Comparison of ENCODE assay signal across 7 cellular contexts in genomic region chr13:102580552-102581169, GRCh38. TPM values are rescaled to one million over a fixed set of nuclear protein-coding genes. Genes with fewer than 3 reads are reported as not detected.
A peak's percentile ranks its signal among the peaks of the same experiment; 100 is the strongest.
DNase-seq lines count a peak whose midpoint lies in the region; ATAC-seq, FAIRE-seq and TF ChIP-seq lines count a peak whose summit lies in the region.

No MANE protein-coding gene starts in this region.

- peak; percentile 50 to 69 (median 59); a peak in 5 of 6 replicates for TF ChIP-seq CTCF in K562 (IDR thresholded peaks at IDR 0.05 in 2 of 3, conservative IDR thresholded peaks at IDR 0.05 in 1 of 3; ENCODE audit: insufficient read depth in 2 of 3, low read depth in 1 of 3, low read length in 3 of 3)

- TF ChIP-seq EP300 in K562 (IDR thresholded peaks at IDR 0.05; ENCODE audit: low read length), result no peak

- H3K79me2 ChIP-seq in K562 (ENCODE audit: control insufficient read depth, insufficient read depth, low read length), result no peaks in the 10 kb centered on the region

- no peak overlapping the region for H3K4me2 ChIP-seq in K562 (ENCODE audit: insufficient read depth, low read length)

- 0% methylated on average over 5 of the region's 5 CpGs for WGBS in K562 (ENCODE audit: insufficient coverage, low coverage, missing lambda C conversion rate)

- no peaks in the 10 kb centered on the region for H3K9me3 ChIP-seq in K562 (replicated peaks; ENCODE audit: control insufficient read depth, insufficient read depth, low read depth, low read length)

- no peak for TF ChIP-seq POLR2A in K562 (conservative IDR thresholded peaks at IDR 0.05)

- POLR2A ChIA-PET in K562 (lab: Yijun Ruan, JAX), result no interaction called here

- H3K9ac ChIP-seq in K562 (ENCODE audit: insufficient read depth in 1 of 2, low read depth in 2 of 2, low read length in 2 of 2), result no peak overlapping the region

- H2AFZ ChIP-seq in K562 (ENCODE audit: low read depth, low read length), result no peak overlapping the region

- peak; percentile 85 for FAIRE-seq in K562 (lab: Jason Lieb, UNC)

- no peak overlapping the region for H3K27ac ChIP-seq in K562 (ENCODE audit: extremely low read depth, low read depth, low read length)

- peaks cover 0 to 9% of the 10 kb centered on the region in 2 experiments; a peak in 3 of 5 replicates for H3K4me1 ChIP-seq in K562 (replicated peaks in 1 of 2; ENCODE audit: control insufficient read depth in 2 of 2, insufficient read depth in 2 of 2, low read length in 2 of 2)

- no peaks in the 10 kb centered on the region for H3K9me1 ChIP-seq in K562 (ENCODE audit: control insufficient read depth, insufficient read depth, low read length)

- TF ChIP-seq RAD21 in K562 (CRISPR knock-in tag; conservative IDR thresholded peaks at IDR 0.05 in 1 of 2, IDR thresholded peaks at IDR 0.05 in 1 of 2), result peak; percentile 66 to 87

- ATAC-seq in GM19463 (IDR thresholded peaks at IDR 0.05; ENCODE audit: unreplicated experiment) (peak; percentile 56), HG03521 (IDR thresholded peaks at IDR 0.05; ENCODE audit: unreplicated experiment) (peak; percentile 45), K562 (peak; percentile 84)

- H3K4me3 ChIP-seq in K562, result no peak overlapping the region

- no peaks in the 10 kb centered on the region for H3K27me3 ChIP-seq in K562 (ENCODE audit: control insufficient read depth in 2 of 2, insufficient read depth in 2 of 2, low read length in 2 of 2)

- H3K36me3 ChIP-seq in K562 (ENCODE audit: control insufficient read depth, insufficient read depth, low read length), result no peaks in the 10 kb centered on the region

- no peaks in the 10 kb centered on the region for H4K20me1 ChIP-seq in K562 (replicated peaks; ENCODE audit: control insufficient read depth, insufficient read depth, low read length)

- CTCF ChIA-PET in K562 (lab: Yijun Ruan, JAX; ENCODE audit: low intra/inter-chr PET ratio), result interaction anchor here (0.6 to 2.1 kb wide), 5 partner anchors 11 to 267 kb away, joined by 3 to 10 read pairs (median 4); no protein-coding TSS in a partner anchor

- DNase-seq in EL (peak; percentile 63), NCI-H82 treated with DMSO at 0.1 percent for 48 hours (lab: John Stamatoyannopoulos, UW; ENCODE audit: unreplicated experiment) (peak; percentile 63), K562 (ENCODE audit: extremely low read depth in 1 of 4, low spot score in 3 of 4) (peak; percentile 27 to 69 (median 42)), iPS-NIHi11 (ENCODE audit: low spot score) (peak; percentile 58), smooth muscle cell of the brain vasculature (ENCODE audit: low read depth, low spot score) (peak; percentile 74)

- in situ Hi-C loops in K562 (cut with MboI), result loop anchor here (10.0 kb wide), 1 partner anchor 124 kb away; no protein-coding TSS in a partner anchor

- no TSS peak for BruUV-seq in K562 (replicated peaks; lab: Mats Ljungman, UMichigan)

- intact Hi-C loops in K562 (cut with micrococcal nuclease), result loop anchor here (1.0 kb wide), 2 partner anchors 145 to 267 kb away; no protein-coding TSS in a partner anchor

TF ChIP-seq in K562, 482 proteins besides CTCF, POLR2A, EP300 and RAD21 (continues in another document):
- TF ChIP-seq ZFP1 (CRISPR knock-in tag; IDR thresholded peaks at IDR 0.05), result no peak
- TF ChIP-seq NR2C2 (CRISPR knock-in tag; IDR thresholded peaks at IDR 0.05), result no peak
- no peak for TF ChIP-seq NR2C2 (tag; IDR thresholded peaks at IDR 0.05)
- no peak for TF ChIP-seq PURB (CRISPR knock-in tag; IDR thresholded peaks at IDR 0.05; ENCODE audit: low read depth)
- peak; percentile 46 for TF ChIP-seq SMC3 (conservative IDR thresholded peaks at IDR 0.05; ENCODE audit: insufficient read depth, low read depth, low read length)
- TF ChIP-seq PTTG1 (tag; IDR thresholded peaks at IDR 0.05; ENCODE audit: low read depth), result no peak
- TF ChIP-seq CXXC5 (CRISPR knock-in tag; IDR thresholded peaks at IDR 0.05), result no peak
- TF ChIP-seq HNRNPUL1 (IDR thresholded peaks at IDR 0.05; ENCODE audit: low read length), result no peak
- TF ChIP-seq GATAD2B (IDR thresholded peaks at IDR 0.05; ENCODE audit: borderline replicate concordance), result 0 out of 2 replicates have a peak, but pooled peaks have one; percentile 25
- TF ChIP-seq PHB (CRISPR knock-in tag; IDR thresholded peaks at IDR 0.05), result no peak
- TF ChIP-seq MECOM (CRISPR knock-in tag; IDR thresholded peaks at IDR 0.05), result peak; percentile 62; the same call in 1 of the 2 replicates
- no peak for TF ChIP-seq E2F4 (CRISPR knock-in tag; IDR thresholded peaks at IDR 0.05; ENCODE audit: low read depth)
- no peak for TF ChIP-seq NR0B1 (IDR thresholded peaks at IDR 0.05; ENCODE audit: partially characterized antibody)
- TF ChIP-seq DDX20 (tag; IDR thresholded peaks at IDR 0.05; ENCODE audit: low read depth), result no peak
- no peak for TF ChIP-seq HSF4 (CRISPR knock-in tag; IDR thresholded peaks at IDR 0.05; ENCODE audit: borderline replicate concordance)
- TF ChIP-seq ZNF444 (CRISPR knock-in tag; IDR thresholded peaks at IDR 0.05), result no peak
- no peak for TF ChIP-seq HEY1 (CRISPR knock-in tag; IDR thresholded peaks at IDR 0.05; ENCODE audit: borderline replicate concordance)
- no peak for TF ChIP-seq TCF15 (CRISPR knock-in tag; IDR thresholded peaks at IDR 0.05)
- TF ChIP-seq PRMT5 (CRISPR knock-in tag; IDR thresholded peaks at IDR 0.05), result no peak
- no peak for TF ChIP-seq HNRNPLL (IDR thresholded peaks at IDR 0.05; ENCODE audit: low read depth, low read length, poor library complexity, severe bottlenecking)
- TF ChIP-seq, protein P1, sequence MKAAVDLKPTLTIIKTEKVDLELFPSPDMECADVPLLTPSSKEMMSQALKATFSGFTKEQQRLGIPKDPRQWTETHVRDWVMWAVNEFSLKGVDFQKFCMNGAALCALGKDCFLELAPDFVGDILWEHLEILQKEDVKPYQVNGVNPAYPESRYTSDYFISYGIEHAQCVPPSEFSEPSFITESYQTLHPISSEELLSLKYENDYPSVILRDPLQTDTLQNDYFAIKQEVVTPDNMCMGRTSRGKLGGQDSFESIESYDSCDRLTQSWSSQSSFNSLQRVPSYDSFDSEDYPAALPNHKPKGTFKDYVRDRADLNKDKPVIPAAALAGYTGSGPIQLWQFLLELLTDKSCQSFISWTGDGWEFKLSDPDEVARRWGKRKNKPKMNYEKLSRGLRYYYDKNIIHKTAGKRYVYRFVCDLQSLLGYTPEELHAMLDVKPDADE (conservative IDR thresholded peaks at IDR 0.05; ENCODE audit: control insufficient read depth, low read depth, low read length), result no peak
- no peak for TF ChIP-seq ZNF134 (CRISPR knock-in tag; conservative IDR thresholded peaks at IDR 0.05)

RNA-seq across cellular contexts. Expression of gene TPP2, which starts 16.1 kb away (rescaled TPM):
- 59.3 and 173 TPM in 2 replicates for total RNA-seq in K562 (2011; cell fraction: chromatin; rRNA removed; ENCODE audit: low replicate concordance)
- 21.5 and 35.4 TPM in 2 replicates for total RNA-seq in K562 (2011; cell fraction: nucleolus; rRNA removed)
- 60.6 and 83.5 TPM in 2 replicates for total RNA-seq in K562 (2011; cell fraction: nucleoplasm; rRNA removed)
- 42.3 and 47.5 TPM in 2 replicates for total RNA-seq in K562 (2014; rRNA removed)
- total RNA-seq in K562 (2014; rRNA removed; fragmentation: Illumina TruSeq; extraction: Trizol), result 83.8 and 88.3 TPM in 2 replicates
- total RNA-seq in K562 (2015; rRNA removed; fragmentation: Illumina TruSeq; extraction: Trizol), result 72.2 and 74.3 TPM in 2 replicates
- 55.1 and 55.9 TPM in 2 replicates for total RNA-seq in K562 (2021)
- polyA plus RNA-seq in K562 (2011; rRNA removed), result 41.6 and 51.1 TPM in 2 replicates
- 8.8 and 17.5 TPM in 2 replicates for polyA plus RNA-seq in K562 (2011; cell fraction: cytosol; rRNA removed)
- 59.0 and 83.2 TPM in 2 replicates for polyA plus RNA-seq in K562 (2011; cell fraction: nucleus; rRNA removed)
- 29.6 and 40.0 TPM in 2 replicates for polyA plus RNA-seq in K562 (2012)
- polyA plus RNA-seq in K562 (2014; fragmentation: Illumina TruSeq; extraction: Trizol), result 67.7 and 87.7 TPM in 2 replicates
- polyA plus RNA-seq in K562 (2014; fragmentation: Nextera tagmentation; extraction: Ambion mirVana), result 10 to 100 TPM; 18.8 to 25.8 TPM
- polyA plus RNA-seq in K562 (2014; rRNA removed), result 57.7 and 73.0 TPM in 2 replicates
- 94.1 and 112 TPM in 2 replicates for polyA minus RNA-seq in K562 (2011; rRNA and poly(A)+ RNA removed)
- 28.1 and 32.4 TPM in 2 replicates for polyA minus RNA-seq in K562 (2011; cell fraction: cytosol; rRNA and poly(A)+ RNA removed)
- 55.7 and 92.2 TPM in 2 replicates for polyA minus RNA-seq in K562 (2011; cell fraction: nucleus; rRNA and poly(A)+ RNA removed)
